16 cellular contexts compared by ENCODE assay signal in genomic region chr21:45835301-45836267, GRCh38.
DNase-seq lines count a peak whose midpoint lies in the region; ATAC-seq and TF ChIP-seq lines count a peak whose summit lies in the region.
"Had no signal": no experiment of that assay in that cellular context is flagged by ENCODE, and none has a peak within 500 bp of the region (broad histone marks: within the 10 kb centered on the region; RNA-seq: fewer than 3 reads in every experiment).

No MANE protein-coding gene starts in this region.

- peaks cover 28% of the 10 kb centered on the region for H3K4me1 Mint-ChIP-seq in type B pancreatic cell (ENCODE audit: unreplicated experiment)

- peak overlapping the region; percentile 34 for H3K27ac ChIP-seq in VCaP
- H3K27ac ChIP-seq: A549, GM23248, PC-9, SJCRH30 had no signal

- DNase-seq in cardiac septum (ENCODE audit: low spot score) (peak; percentile 67), left ventricle myocardium superior (no peak), mesenteric fat pad (ENCODE audit: low spot score) (peak; percentile 68), type B pancreatic cell (ENCODE audit: extremely low spot score, unreplicated experiment) (peak; percentile 52), nucleus accumbens (lab: John Stamatoyannopoulos, UW) (no peak)
- no peak for DNase-seq in stimulated activated naive CD8-positive, alpha-beta T cell treated with anti-CD3 and anti-CD28 coated beads, Interleukin-15, Interleukin-2, amounts not matched to agents 100 U/mL and 50 U/mL, for 24 hours
- DNase-seq: Caco-2, DMS153, GM23248, NCI-H1417 treated with DMSO at 0.1 percent for 48 hours, NCI-H1930, PC-9, SJCRH30 had no signal

- no peak for TF ChIP-seq CTCF in VCaP (conservative IDR thresholded peaks at IDR 0.05)
- no peak for TF ChIP-seq CTCF in type B pancreatic cell (conservative IDR thresholded peaks at IDR 0.05)

- H3K27ac Mint-ChIP-seq in type B pancreatic cell = no peak overlapping the region

- peaks cover 5% of the 10 kb centered on the region for H3K9me3 Mint-ChIP-seq in type B pancreatic cell

- H3K4me3 Mint-ChIP-seq in type B pancreatic cell = no peak overlapping the region

- H3K27me3 Mint-ChIP-seq in type B pancreatic cell = no peaks in the 10 kb centered on the region

- ATAC-seq in left ventricle myocardium superior (no peak), GM19023 (IDR thresholded peaks at IDR 0.05; ENCODE audit: unreplicated experiment) (no peak)
- no peak for ATAC-seq in stimulated activated naive CD8-positive, alpha-beta T cell treated with anti-CD3 and anti-CD28 coated beads, Interleukin-15, Interleukin-2, amounts not matched to agents 100 U/mL and 50 U/mL, for 24 hours

- intact Hi-C loops in cardiac septum (cut with DNase I) (no loop called here), left ventricle myocardium superior (cut with micrococcal nuclease) (no loop called here)

- H3K36me3 Mint-ChIP-seq in type B pancreatic cell = no peaks in the 10 kb centered on the region

Comparison
In these comparisons a context has a peak if more than half of its experiments do, and no peak if none do; other contexts are left out.
1. DNase-seq: peak in cardiac septum (single experiment), mesenteric fat pad (single experiment) and type B pancreatic cell (single experiment); none in left ventricle myocardium superior (single experiment), nucleus accumbens (0 of 56) and stimulated activated naive CD8-positive, alpha-beta T cell treated with anti-CD3 and anti-CD28 coated beads, Interleukin-15, Interleukin-2, amounts not matched to agents 100 U/mL and 50 U/mL, for 24 hours (single experiment).